In the genomic region with DNA sequence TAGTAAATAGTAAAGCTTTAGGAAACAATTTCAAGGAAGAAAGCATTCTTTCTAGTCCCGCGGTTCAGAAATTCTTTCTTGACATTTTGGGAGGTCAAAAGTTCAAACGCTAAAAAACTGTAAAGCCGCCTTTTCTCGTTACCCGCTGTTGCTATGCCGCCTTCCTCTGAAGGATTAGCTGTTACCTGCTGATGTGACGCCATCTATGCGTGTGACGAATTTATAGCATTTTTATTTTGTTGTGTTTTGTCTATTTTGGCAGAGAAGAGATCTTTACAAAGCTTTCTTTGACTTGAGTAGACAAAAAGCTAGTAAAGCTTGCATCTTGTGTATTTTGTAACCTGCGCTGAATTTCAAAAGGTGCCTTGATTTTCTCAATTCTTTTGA, we compare ENCODE assay signal across 9 cellular contexts.
DNase-seq lines count a peak whose midpoint lies in the region; ATAC-seq and TF ChIP-seq lines count a peak whose summit lies in the region.
"Had no signal": no experiment of that assay in that cellular context is flagged by ENCODE, and none has a peak within 500 bp of the region (broad histone marks: within the 10 kb centered on the region; RNA-seq: fewer than 3 reads in every experiment).

No MANE protein-coding gene starts in this region.

- peak overlapping the region; percentile 70 to 85 (median 76) for H3K4me3 Mint-ChIP-seq in CD4-positive, alpha-beta memory T cell
- peak overlapping the region; percentile 30 for H3K4me3 Mint-ChIP-seq in natural killer cell treated with Interleukin-12 subunit alpha and Interleukin-12 subunit beta and Interleukin-15 and Interleukin-18, amount 100 ng/mL, for 72 hours

- H3K4me3 ChIP-seq in CD4-positive, alpha-beta memory T cell (ENCODE audit: low read length in 2 of 2), result no peak overlapping the region
- H3K4me3 ChIP-seq in HUES64 (ENCODE audit: low read length), result peak overlapping the region; percentile 68
- H3K4me3 ChIP-seq in breast epithelium, result peak overlapping the region; percentile 55 to 78 (median 70)
- no peak overlapping the region for H3K4me3 ChIP-seq in colonic mucosa

- H3K27ac ChIP-seq in CD4-positive, alpha-beta memory T cell (ENCODE audit: low read depth, low read length), result no peak overlapping the region
- no peak overlapping the region for H3K27ac ChIP-seq in HUES64 (ENCODE audit: low read depth, low read length)
- H3K27ac ChIP-seq in breast epithelium, result no peak overlapping the region
- H3K27ac ChIP-seq in colonic mucosa, result no peak overlapping the region

- H3K27me3 Mint-ChIP-seq in CD4-positive, alpha-beta memory T cell, result peaks cover 33 to 49% of the 10 kb centered on the region in 2 donors
- peaks cover 28 to 40% of the 10 kb centered on the region in 2 donors for H3K27me3 Mint-ChIP-seq in natural killer cell treated with Interleukin-12 subunit alpha and Interleukin-12 subunit beta and Interleukin-15 and Interleukin-18, amount 100 ng/mL, for 72 hours

- peaks cover 6 to 15% (median 12%) of the 10 kb centered on the region in 4 donors for H3K4me1 Mint-ChIP-seq in CD4-positive, alpha-beta memory T cell
- H3K4me1 Mint-ChIP-seq in natural killer cell treated with Interleukin-12 subunit alpha and Interleukin-12 subunit beta and Interleukin-15 and Interleukin-18, amount 100 ng/mL, for 72 hours (ENCODE audit: low read depth in 2 of 2), result no peaks in the 10 kb centered on the region

- no peak overlapping the region for H3K27ac Mint-ChIP-seq in CD4-positive, alpha-beta memory T cell
- no peak overlapping the region for H3K27ac Mint-ChIP-seq in natural killer cell treated with Interleukin-12 subunit alpha and Interleukin-12 subunit beta and Interleukin-15 and Interleukin-18, amount 100 ng/mL, for 72 hours

- peaks cover 0 to 16% (median 5%) of the 10 kb centered on the region in 8 donors for H3K9me3 Mint-ChIP-seq in CD4-positive, alpha-beta memory T cell
- no peaks in the 10 kb centered on the region for H3K9me3 Mint-ChIP-seq in natural killer cell treated with Interleukin-12 subunit alpha and Interleukin-12 subunit beta and Interleukin-15 and Interleukin-18, amount 100 ng/mL, for 72 hours

- H3K9me3 ChIP-seq in CD4-positive, alpha-beta memory T cell (ENCODE audit: control insufficient read depth in 1 of 2, low read length in 2 of 2), result no peaks in the 10 kb centered on the region
- peaks cover 11% of the 10 kb centered on the region; the same call in 1 of the 2 replicates for H3K9me3 ChIP-seq in HUES64 (ENCODE audit: insufficient read depth, low read depth, low read length)
- H3K9me3 ChIP-seq in breast epithelium, result peaks cover 0 to 10% of the 10 kb centered on the region in 2 donors
- H3K9me3 ChIP-seq in colonic mucosa, result no peaks in the 10 kb centered on the region

- intact Hi-C loops in CD4-positive, alpha-beta memory T cell (cut with micrococcal nuclease), result no loop called here
- intact Hi-C loops in breast epithelium (cut with DNase I; ENCODE audit: low total_unique reads) (no loop called here), colonic mucosa (cut with DNase I) (no loop called here)

- no peak for TF ChIP-seq POLR2A in breast epithelium (IDR thresholded peaks at IDR 0.05)

- peak in 2 of 5 donors; percentile 9 to 14 for DNase-seq in CD4-positive, alpha-beta memory T cell
- no peak for DNase-seq in breast epithelium (ENCODE audit: low spot score in 2 of 2)
- DNase-seq in natural killer cell treated with Interleukin-12 subunit alpha and Interleukin-12 subunit beta and Interleukin-15 and Interleukin-18, amount 100 ng/mL, for 72 hours (ENCODE audit: low spot score), result no peak
- DNase-seq in colonic mucosa, result no peak
- DNase-seq in UCSD-AML1 (lab: John Stamatoyannopoulos, UW; ENCODE audit: unreplicated experiment), result no peak
- DNase-seq in NCI-H524 (lab: John Stamatoyannopoulos, UW), result no peak
- no peak for DNase-seq in NCI-H1694 (lab: John Stamatoyannopoulos, UW)
- DNase-seq: EL had no signal

- CTCF ChIA-PET in CD4-positive, alpha-beta memory T cell (lab: Charles Lee; ENCODE audit: partially characterized antibody), result no interaction called here

- 5% methylated on average over 11 of the region's 11 CpGs for WGBS in HUES64

- no peaks in the 10 kb centered on the region for H3K36me3 ChIP-seq in CD4-positive, alpha-beta memory T cell (ENCODE audit: insufficient read depth, low read length)
- H3K36me3 ChIP-seq in HUES64 (ENCODE audit: insufficient read depth, low read length) (no peaks in the 10 kb centered on the region), breast epithelium (no peaks in the 10 kb centered on the region), colonic mucosa (no peaks in the 10 kb centered on the region)

- peaks cover 17% of the 10 kb centered on the region for H3K27me3 ChIP-seq in CD4-positive, alpha-beta memory T cell (ENCODE audit: insufficient read depth, low read length)
- H3K27me3 ChIP-seq in HUES64 (ENCODE audit: insufficient read depth, low read length), result peaks cover 68% of the 10 kb centered on the region
- H3K27me3 ChIP-seq in breast epithelium, result no peaks in the 10 kb centered on the region
- H3K27me3 ChIP-seq in colonic mucosa, result peaks cover 27% of the 10 kb centered on the region

- POLR2A ChIA-PET in CD4-positive, alpha-beta memory T cell (lab: Charles Lee; ENCODE audit: partially characterized antibody), result no interaction called here

- H3K9ac ChIP-seq in HUES64 (ENCODE audit: low read depth, low read length) (no peak overlapping the region), colonic mucosa (ENCODE audit: low read depth in 2 of 2, low read length in 2 of 2) (no peak overlapping the region)

- TF ChIP-seq CTCF in breast epithelium (IDR thresholded peaks at IDR 0.05) (no peak), colonic mucosa (IDR thresholded peaks at IDR 0.05) (no peak)

- ATAC-seq in natural killer cell treated with Interleukin-12 subunit alpha and Interleukin-12 subunit beta and Interleukin-15 and Interleukin-18, amount 100 ng/mL, for 72 hours, result no peak

- H3K4me1 ChIP-seq in CD4-positive, alpha-beta memory T cell (ENCODE audit: insufficient read depth, low read length), result peaks cover 12% of the 10 kb centered on the region
- H3K4me1 ChIP-seq in HUES64 (ENCODE audit: insufficient read depth, low read length) (peaks cover 32% of the 10 kb centered on the region), breast epithelium (no peaks in the 10 kb centered on the region), colonic mucosa (no peaks in the 10 kb centered on the region)

- no peaks in the 10 kb centered on the region for H3K36me3 Mint-ChIP-seq in CD4-positive, alpha-beta memory T cell
- H3K36me3 Mint-ChIP-seq in natural killer cell treated with Interleukin-12 subunit alpha and Interleukin-12 subunit beta and Interleukin-15 and Interleukin-18, amount 100 ng/mL, for 72 hours, result no peaks in the 10 kb centered on the region

Comparison
In these comparisons a context has a peak if more than half of its experiments do, and no peak if none do; other contexts are left out.
1. H3K4me3 ChIP-seq: peak in HUES64 (single experiment) and breast epithelium (3 of 3); none in CD4-positive, alpha-beta memory T cell (0 of 2) and colonic mucosa (single experiment).